8 cellular contexts compared by ENCODE assay signal in the genomic region with DNA sequence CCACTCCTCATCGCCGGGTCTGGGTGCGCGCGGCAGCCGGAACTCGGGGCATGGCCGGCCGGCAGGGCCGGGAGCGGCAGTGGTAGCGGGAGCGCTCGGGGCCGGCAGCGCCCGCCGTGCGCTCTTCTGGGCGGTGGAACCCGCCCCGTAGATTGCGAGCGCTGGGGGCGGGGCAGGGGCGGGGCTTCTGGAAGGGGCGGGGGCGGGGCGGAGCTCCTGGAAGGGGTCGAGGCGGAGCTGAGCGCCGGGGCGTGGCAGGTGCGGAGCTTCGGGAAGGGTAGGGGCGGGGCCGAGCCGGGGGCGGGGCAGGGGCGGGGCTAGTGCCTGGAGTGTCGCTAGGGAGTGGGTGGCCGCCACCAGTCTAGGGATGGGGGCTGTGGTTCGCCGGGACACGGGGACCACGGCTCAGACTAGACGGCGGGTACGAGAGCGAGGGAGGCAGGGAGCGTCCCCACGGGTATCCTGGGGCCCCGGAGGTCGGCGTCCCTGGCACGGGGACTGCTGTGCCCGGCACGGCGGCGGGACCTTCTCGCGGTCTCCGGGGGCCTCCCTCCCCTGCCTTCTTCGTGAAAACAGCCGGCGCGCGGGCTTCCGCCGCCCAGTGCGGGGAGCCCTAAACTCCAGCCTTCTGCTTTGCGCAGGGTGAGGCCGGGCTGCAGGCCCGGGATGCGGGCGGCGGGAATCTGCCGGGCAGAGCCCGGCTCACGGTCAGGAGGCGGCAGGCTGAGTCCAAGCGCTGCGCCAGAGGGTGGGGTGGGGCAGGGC. TPM values are rescaled to one million over a fixed set of nuclear protein-coding genes. Genes with fewer than 3 reads are reported as not detected.
DNase-seq lines count a peak whose midpoint lies in the region; ATAC-seq and TF ChIP-seq lines count a peak whose summit lies in the region.

Gene STK32C (minus strand): TSS at position 128 of the 765 bp plus-strand sequence. CDS start 117 bp downstream, at position 11.

- intact Hi-C loops in dorsolateral prefrontal cortex (cut with DNase I) (loop anchor here (2.0 kb wide), 1 partner anchor 25 kb away; the partner anchor contains the start of gene LRRC27 (in 2 of the 2)), lower leg skin (cut with DNase I; ENCODE audit: low total_unique reads) (no loop called here)

- TF ChIP-seq CTCF in dorsolateral prefrontal cortex (IDR thresholded peaks at IDR 0.05 in 54 of 56, conservative IDR thresholded peaks at IDR 0.05 in 2 of 56; ENCODE audit: low read depth in 1 of 56, partially characterized antibody in 56 of 56) (peak in 14 of 56 donors; percentile 8 to 33 (median 18)), lower leg skin (IDR thresholded peaks at IDR 0.05) (no peak)

- H3K27ac ChIP-seq in dorsolateral prefrontal cortex, result peak within 1 kb of the TSS in 50 of 59 donors; percentile 26 to 88 (median 76)

- 0 to 2% methylated on average over 1 to 30 of the region's 84 CpGs for whole genome bisulfite sequencing in lower leg skin, 2 donors

- ATAC-seq in GM18867 (IDR thresholded peaks at IDR 0.05; ENCODE audit: unreplicated experiment) (peak; percentile 75), HG03064 (IDR thresholded peaks at IDR 0.05; ENCODE audit: low read depth, unreplicated experiment) (peak; percentile 71)

- no peaks in the 10 kb centered on the region for H3K27me3 ChIP-seq in dorsolateral prefrontal cortex

- no peak for TF ChIP-seq POLR2A in lower leg skin (IDR thresholded peaks at IDR 0.05)

- DNase-seq in AG08395 (ENCODE audit: low spot score), result peak; percentile 99
- DNase-seq in NCI-H345 treated with DMSO at 0.1 percent for 48 hours (lab: John Stamatoyannopoulos, UW; ENCODE audit: unreplicated experiment), result peak; percentile 45
- DNase-seq in activated CD4-positive, alpha-beta T cell treated with anti-CD3 and anti-CD28 coated beads, Interleukin-2, amount 50 U/mL, for 48 hours, result peak; percentile 89
- DNase-seq in dorsolateral prefrontal cortex, result peak; percentile 77 to 94 (median 90)
- peak; percentile 88 to 96 for DNase-seq in lower leg skin (ENCODE audit: low spot score in 2 of 2)
- peak; percentile 92 for DNase-seq in stimulated activated CD4-positive, alpha-beta T cell treated with anti-CD3 and anti-CD28 coated beads, Interleukin-4, amount 100 ng/mL, for 1 hour

- H3K4me3 ChIP-seq in dorsolateral prefrontal cortex (peak within 1 kb of the TSS; percentile 66 to 99 (median 92)), lower leg skin (ENCODE audit: low read depth, poor library complexity, severe bottlenecking) (peak within 1 kb of the TSS; percentile 48)

RNA-seq across cellular contexts. Expression of gene STK32C, which starts in this region (rescaled TPM):
- total RNA-seq in dorsolateral prefrontal cortex, result 10 to 100 TPM; 30.1 to 78.4 (median 57.0) TPM
- 1 to 10 TPM; 4.8 to 6.4 (median 5.7) TPM for total RNA-seq in lower leg skin

Comparison
In these comparisons a context has a peak if more than half of its experiments do, and no peak if none do; other contexts are left out.
1. Peak in every context shown above with its lines: DNase-seq, ATAC-seq, H3K4me3 ChIP-seq and H3K27ac ChIP-seq.
2. RNA of gene STK32C (total RNA-seq): 30.1 to 78.4 TPM in dorsolateral prefrontal cortex; 4.8 to 6.4 TPM in lower leg skin; every median in the first group is over 4 times any median in the second.
3. DNase-seq: peak in every context shown above with its lines; median percentile 99 in AG08395; 92 in lower leg skin; 92 in stimulated activated CD4-positive, alpha-beta T cell treated with anti-CD3 and anti-CD28 coated beads, Interleukin-4, amount 100 ng/mL, for 1 hour; 90 in dorsolateral prefrontal cortex; 89 in activated CD4-positive, alpha-beta T cell treated with anti-CD3 and anti-CD28 coated beads, Interleukin-2, amount 50 U/mL, for 48 hours; 45 in NCI-H345 treated with DMSO at 0.1 percent for 48 hours.